12 cellular contexts compared by ENCODE assay signal in the genomic region with DNA sequence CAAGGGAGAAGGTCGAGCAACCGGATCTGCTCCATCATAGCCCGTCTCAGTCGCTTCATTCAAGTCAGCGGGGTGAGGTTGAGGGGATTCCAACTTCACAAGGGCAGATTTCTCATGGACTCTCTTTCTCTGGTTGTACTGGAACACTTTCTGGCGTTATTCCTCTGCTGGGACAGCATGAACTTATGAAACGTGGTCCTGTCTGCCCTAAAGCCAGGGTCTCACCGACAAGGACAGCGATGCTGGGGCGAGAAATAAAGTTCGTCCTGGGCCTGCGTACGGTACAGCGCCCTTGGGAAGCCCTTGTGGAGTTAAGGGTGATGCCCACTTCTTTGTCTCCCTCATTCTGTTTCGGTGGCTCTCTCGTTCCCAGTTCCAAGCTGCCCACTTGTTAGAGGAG. TPM values are rescaled to one million over a fixed set of nuclear protein-coding genes. Genes with fewer than 3 reads are reported as not detected.
DNase-seq lines count a peak whose midpoint lies in the region; ATAC-seq, FAIRE-seq and TF ChIP-seq lines count a peak whose summit lies in the region.
"Had no signal": no experiment of that assay in that cellular context is flagged by ENCODE, and none has a peak within 500 bp of the region (broad histone marks: within the 10 kb centered on the region; RNA-seq: fewer than 3 reads in every experiment).

No MANE protein-coding gene starts in this region.

- H2AFZ ChIP-seq in OCI-LY1 (ENCODE audit: low read length) = no peak overlapping the region

- ATAC-seq in GM18520 (IDR thresholded peaks at IDR 0.05; ENCODE audit: unreplicated experiment) = no peak

- no peaks in the 10 kb centered on the region for H3K9me3 ChIP-seq in OCI-LY1 (ENCODE audit: low read length)
- no peaks in the 10 kb centered on the region for H3K9me3 ChIP-seq in small intestine (ENCODE audit: control insufficient read depth, low read depth)

- no peaks in the 10 kb centered on the region for H3K9me3 Mint-ChIP-seq in activated CD4-positive, alpha-beta memory T cell treated with anti-CD3 and anti-CD28 coated beads for 36 hours
- H3K9me3 Mint-ChIP-seq in activated CD4-positive, alpha-beta memory T cell treated with anti-CD3 and anti-CD28 coated beads, Interleukin-2, amount 10 ng/mL, durations not matched to agents 7 days and 5 days = no peaks in the 10 kb centered on the region

- TF ChIP-seq CTCF in OCI-LY1 (IDR thresholded peaks at IDR 0.05; ENCODE audit: low read length) = no peak
- TF ChIP-seq CTCF in fibroblast of villous mesenchyme (IDR thresholded peaks at IDR 0.05; ENCODE audit: insufficient read depth, low read depth, low read length) = no peak

- no peak for DNase-seq in activated CD4-positive, alpha-beta memory T cell treated with anti-CD3 and anti-CD28 coated beads for 36 hours
- DNase-seq in activated CD4-positive, alpha-beta memory T cell treated with anti-CD3 and anti-CD28 coated beads, Interleukin-2, amount 10 ng/mL, durations not matched to agents 7 days and 5 days = no peak
- DNase-seq in fibroblast of villous mesenchyme (ENCODE audit: low read depth) = no peak
- DNase-seq in small intestine = no peak
- no peak for DNase-seq in HuH-7 (ENCODE audit: low spot score)
- no peak for DNase-seq in effector CD8-positive, alpha-beta T cell (lab: John Stamatoyannopoulos, UW)
- DNase-seq: activated CD4-positive, alpha-beta T cell treated with anti-CD3 and anti-CD28 coated beads for 48 hours; NCI-H510A had no signal

- peaks cover 17% of the 10 kb centered on the region for H3K4me1 Mint-ChIP-seq in activated CD4-positive, alpha-beta memory T cell treated with anti-CD3 and anti-CD28 coated beads for 36 hours (ENCODE audit: low read depth)
- peaks cover 28% of the 10 kb centered on the region for H3K4me1 Mint-ChIP-seq in activated CD4-positive, alpha-beta memory T cell treated with anti-CD3 and anti-CD28 coated beads, Interleukin-2, amount 10 ng/mL, durations not matched to agents 7 days and 5 days

- no peaks in the 10 kb centered on the region for H3F3A ChIP-seq in OCI-LY1 (ENCODE audit: insufficient read depth, low read length)

- POLR2A ChIA-PET in activated CD4-positive, alpha-beta memory T cell treated with anti-CD3 and anti-CD28 coated beads for 36 hours (lab: Charles Lee) = interaction anchor here (0.6 kb wide), 1 partner anchor 12 kb away, joined by 6 read pairs; no protein-coding TSS in a partner anchor
- POLR2A ChIA-PET in activated CD4-positive, alpha-beta memory T cell treated with anti-CD3 and anti-CD28 coated beads, Interleukin-2, amount 10 ng/mL, durations not matched to agents 7 days and 5 days (lab: Charles Lee) = no interaction called here

- H3K9ac ChIP-seq in OCI-LY1 (ENCODE audit: low read length) = peak overlapping the region; percentile 88; the same call in 1 of the 2 replicates

- 92 to 93% (median 92%) methylated on average over 16 of the region's 16 CpGs for WGBS in small intestine, 3 donors

- H3K4me3 ChIP-seq in OCI-LY1 (ENCODE audit: low read depth, low read length, poor library complexity, severe bottlenecking) (peak overlapping the region; percentile 91), fibroblast of villous mesenchyme (ENCODE audit: low read depth, low read length) (peak overlapping the region; percentile 78), small intestine (ENCODE audit: low read depth in 1 of 2, low read length in 2 of 2) (no peak overlapping the region)

- CTCF ChIA-PET in activated CD4-positive, alpha-beta memory T cell treated with anti-CD3 and anti-CD28 coated beads for 36 hours (lab: Charles Lee) = interaction anchor here (2.2 kb wide), 1 partner anchor 401 kb away, joined by 8 read pairs; no protein-coding TSS in a partner anchor
- CTCF ChIA-PET in activated CD4-positive, alpha-beta memory T cell treated with anti-CD3 and anti-CD28 coated beads, Interleukin-2, amount 10 ng/mL, durations not matched to agents 7 days and 5 days (lab: Charles Lee) = interaction anchor here (1.1 to 2.1 kb wide), 3 partner anchors 134 to 192 kb away, joined by 3 to 10 read pairs (median 7); no protein-coding TSS in a partner anchor

- no peaks in the 10 kb centered on the region for H3K27me3 ChIP-seq in OCI-LY1 (ENCODE audit: insufficient read depth, low read length)
- H3K27me3 ChIP-seq in small intestine (ENCODE audit: control insufficient read depth in 2 of 2, insufficient read depth in 2 of 2, low read length in 2 of 2) = no peaks in the 10 kb centered on the region

- intact Hi-C loops in activated CD4-positive, alpha-beta memory T cell treated with anti-CD3 and anti-CD28 coated beads for 36 hours (cut with micrococcal nuclease) = loop anchor here (5.0 to 10.0 kb wide), 5 partner anchors 96 to 822 kb away; a partner anchor contains a TSS

- H3K36me3 ChIP-seq in OCI-LY1 (ENCODE audit: insufficient read depth, low read length) = peaks cover 28% of the 10 kb centered on the region
- H3K36me3 ChIP-seq in small intestine (ENCODE audit: control insufficient read depth in 2 of 2, insufficient read depth in 2 of 2, low read length in 2 of 2) = no peaks in the 10 kb centered on the region

- peaks cover 41% of the 10 kb centered on the region for H3K4me1 ChIP-seq in OCI-LY1 (ENCODE audit: insufficient read depth, low read length, severe bottlenecking)
- H3K4me1 ChIP-seq in small intestine (ENCODE audit: control insufficient read depth in 2 of 2, insufficient read depth in 1 of 2, low read depth in 1 of 2, low read length in 1 of 2) = peaks cover 3 to 12% of the 10 kb centered on the region in 2 donors

- peaks cover 30% of the 10 kb centered on the region for H3K79me2 ChIP-seq in OCI-LY1 (ENCODE audit: insufficient read depth, low read length)

- peak overlapping the region; percentile 90 for H3K4me2 ChIP-seq in OCI-LY1 (ENCODE audit: low read length)

- no peaks in the 10 kb centered on the region for H3K9me2 ChIP-seq in OCI-LY1 (ENCODE audit: low read depth, low read length)

- H3K27ac ChIP-seq in OCI-LY1 (ENCODE audit: low read depth, low read length, poor library complexity, severe bottlenecking) = no peak overlapping the region
- H3K27ac ChIP-seq in small intestine (ENCODE audit: low read depth in 1 of 2, low read length in 1 of 2) = peak overlapping the region; percentile 81 to 97

- no peak overlapping the region for H3K27ac Mint-ChIP-seq in activated CD4-positive, alpha-beta memory T cell treated with anti-CD3 and anti-CD28 coated beads for 36 hours
- H3K27ac Mint-ChIP-seq in activated CD4-positive, alpha-beta memory T cell treated with anti-CD3 and anti-CD28 coated beads, Interleukin-2, amount 10 ng/mL, durations not matched to agents 7 days and 5 days = no peak overlapping the region

- H3K4me3 Mint-ChIP-seq in activated CD4-positive, alpha-beta memory T cell treated with anti-CD3 and anti-CD28 coated beads for 36 hours = peak overlapping the region; percentile 96
- no peak overlapping the region for H3K4me3 Mint-ChIP-seq in activated CD4-positive, alpha-beta memory T cell treated with anti-CD3 and anti-CD28 coated beads, Interleukin-2, amount 10 ng/mL, durations not matched to agents 7 days and 5 days

- H4K20me1 ChIP-seq in OCI-LY1 (ENCODE audit: insufficient read depth, low read length) = no peaks in the 10 kb centered on the region

- FAIRE-seq in small intestine (lab: Jason Lieb, UNC) = no peak

- peaks cover 12% of the 10 kb centered on the region for H3K36me3 Mint-ChIP-seq in activated CD4-positive, alpha-beta memory T cell treated with anti-CD3 and anti-CD28 coated beads for 36 hours
- H3K36me3 Mint-ChIP-seq in activated CD4-positive, alpha-beta memory T cell treated with anti-CD3 and anti-CD28 coated beads, Interleukin-2, amount 10 ng/mL, durations not matched to agents 7 days and 5 days (ENCODE audit: low read depth) = peaks cover 16% of the 10 kb centered on the region

- H3K27me3 Mint-ChIP-seq in activated CD4-positive, alpha-beta memory T cell treated with anti-CD3 and anti-CD28 coated beads for 36 hours = no peaks in the 10 kb centered on the region
- H3K27me3 Mint-ChIP-seq in activated CD4-positive, alpha-beta memory T cell treated with anti-CD3 and anti-CD28 coated beads, Interleukin-2, amount 10 ng/mL, durations not matched to agents 7 days and 5 days = no peaks in the 10 kb centered on the region

RNA-seq across cellular contexts. Expression of a gene that starts 1.3 kb away (rescaled TPM):
- 10 to 100 TPM; 12.4 to 12.6 TPM for total RNA-seq in activated CD4-positive, alpha-beta memory T cell treated with anti-CD3 and anti-CD28 coated beads for 36 hours
- total RNA-seq in activated CD4-positive, alpha-beta memory T cell treated with anti-CD3 and anti-CD28 coated beads, Interleukin-2, amount 10 ng/mL, durations not matched to agents 7 days and 5 days = 10 to 100 TPM; 11.7 to 14.2 TPM
- 9.0 and 15.1 TPM in 2 replicates for total RNA-seq in fibroblast of villous mesenchyme
- polyA plus RNA-seq in small intestine = 10 to 100 TPM in 2 of 3 donors, 1 to 10 TPM in 1; 4.4 to 15.4 (median 12.7) TPM

RNA-seq across cellular contexts. Expression of a gene that starts 9.3 kb away (rescaled TPM):
- under 1 TPM in 1 of 2 experiments, not detected in 1; 0.51 TPM for total RNA-seq in activated CD4-positive, alpha-beta memory T cell treated with anti-CD3 and anti-CD28 coated beads for 36 hours
- total RNA-seq in activated CD4-positive, alpha-beta memory T cell treated with anti-CD3 and anti-CD28 coated beads, Interleukin-2, amount 10 ng/mL, durations not matched to agents 7 days and 5 days = not detected
- 0.43 TPM in 1 of 2 replicates, not detected in the other for total RNA-seq in fibroblast of villous mesenchyme
- not detected for polyA plus RNA-seq in small intestine
- total RNA-seq: left colon, urinary bladder had no signal
- polyA plus RNA-seq: urinary bladder had no signal

Comparison
In these comparisons a context has a peak if more than half of its experiments do, and no peak if none do; other contexts are left out.
1. H3K4me3 ChIP-seq: peak in OCI-LY1 (single experiment) and fibroblast of villous mesenchyme (single experiment); none in small intestine (0 of 2).